In the genomic region with DNA sequence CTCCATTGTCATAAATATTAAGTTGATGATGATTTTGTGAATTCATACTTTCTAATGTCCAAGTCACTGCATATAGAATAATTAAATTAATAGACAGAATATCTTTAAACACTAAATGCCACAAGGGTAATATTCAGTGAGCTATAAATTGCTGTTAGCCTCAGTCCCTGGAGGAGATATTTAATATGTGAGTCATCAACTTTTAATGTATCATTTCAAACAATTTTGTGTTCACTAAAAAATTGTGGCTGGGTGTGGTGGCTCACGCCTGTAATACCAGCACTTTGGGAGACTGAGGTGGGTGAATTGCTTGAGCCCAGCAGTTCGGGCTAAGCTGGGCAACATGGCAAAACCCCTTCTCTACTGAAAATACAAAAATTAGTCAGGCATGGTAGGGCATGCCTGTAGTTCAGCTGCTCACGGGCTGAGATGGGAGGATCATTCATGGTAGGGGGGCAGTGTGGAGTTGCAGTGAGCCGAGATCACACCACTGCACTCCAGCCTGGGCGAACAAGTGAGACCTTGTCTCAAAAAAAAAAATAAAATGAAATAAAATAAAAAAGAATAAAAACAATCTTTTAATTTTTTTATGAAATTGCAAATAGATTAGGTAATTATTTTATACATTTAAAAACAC, we compare ENCODE assay signal across 1 cellular context.
TF ChIP-seq lines count a peak whose summit lies in the region.

No MANE protein-coding gene starts in this region.

TF ChIP-seq in H1, 55 proteins besides CTCF, POLR2A, EP300 and RAD21 (continued from another document):
- no peak for TF ChIP-seq CBX5 (IDR thresholded peaks at IDR 0.05; ENCODE audit: low read depth, low read length)
- TF ChIP-seq CEBPB (IDR thresholded peaks at IDR 0.05; ENCODE audit: low read depth, low read length): no peak
- TF ChIP-seq RXRA (IDR thresholded peaks at IDR 0.05; ENCODE audit: insufficient read depth, low read depth, low read length): no peak
TF ChIP-seq in H1: peak in this region for 0.
